8 cellular contexts compared by ENCODE assay signal in genomic region chr15:64153480-64154367, GRCh38. TPM values are rescaled to one million over a fixed set of nuclear protein-coding genes. Genes with fewer than 3 reads are reported as not detected.
DNase-seq lines count a peak whose midpoint lies in the region; ATAC-seq and TF ChIP-seq lines count a peak whose summit lies in the region.

No MANE protein-coding gene starts in this region.

- TF ChIP-seq CTCF in endodermal cell (conservative IDR thresholded peaks at IDR 0.05) (peak; percentile 99), mesothelial cell of epicardium (IDR thresholded peaks at IDR 0.05; ENCODE audit: unreplicated experiment) (peak; percentile 96)

- ATAC-seq in GM21367 (IDR thresholded peaks at IDR 0.05; ENCODE audit: unreplicated experiment) = peak; percentile 40

- no peaks in the 10 kb centered on the region for H3K9me3 ChIP-seq in endodermal cell (ENCODE audit: control insufficient read depth, low read length)

- peaks cover 38% of the 10 kb centered on the region for H3K36me3 Mint-ChIP-seq in endodermal cell (ENCODE audit: low read depth)
- H3K36me3 Mint-ChIP-seq in mesothelial cell of epicardium = peaks cover 22% of the 10 kb centered on the region

- no peaks in the 10 kb centered on the region for H3K4me1 ChIP-seq in endodermal cell (ENCODE audit: control insufficient read depth, insufficient read depth, low read length)

- H3K9me3 Mint-ChIP-seq in endodermal cell = no peaks in the 10 kb centered on the region
- no peaks in the 10 kb centered on the region for H3K9me3 Mint-ChIP-seq in mesothelial cell of epicardium

- H3K27ac ChIP-seq in endodermal cell (ENCODE audit: low read depth, low read length) = peak overlapping the region; percentile 44

- H3K27me3 ChIP-seq in endodermal cell (ENCODE audit: control insufficient read depth, insufficient read depth, low read length, poor library complexity, severe bottlenecking) = peaks cover 19% of the 10 kb centered on the region

- no peak overlapping the region for H3K4me3 ChIP-seq in endodermal cell (ENCODE audit: low read length)

- H3K27me3 Mint-ChIP-seq in endodermal cell (ENCODE audit: insufficient read depth) = peaks cover 34% of the 10 kb centered on the region
- H3K27me3 Mint-ChIP-seq in mesothelial cell of epicardium (ENCODE audit: low read depth) = peaks cover 34% of the 10 kb centered on the region

- H3K4me1 Mint-ChIP-seq in endodermal cell (peaks cover 10% of the 10 kb centered on the region), mesothelial cell of epicardium (peaks cover 14% of the 10 kb centered on the region)

- H3K4me3 Mint-ChIP-seq in endodermal cell = peak overlapping the region; percentile 60
- peak overlapping the region; percentile 49 for H3K4me3 Mint-ChIP-seq in mesothelial cell of epicardium

- in situ Hi-C loops in Caki2 (cut with HindIII; ENCODE audit: low pct_unique_long_range_greater_than_20kb, low sequenced_read_pairs) = no loop called here

- H3K36me3 ChIP-seq in endodermal cell (ENCODE audit: control insufficient read depth, insufficient read depth, low read length) = peaks cover 35% of the 10 kb centered on the region

- 30 to 35% methylated on average over 10 to 12 of the region's 12 CpGs for WGBS in endodermal cell (ENCODE audit: insufficient coverage in 1 of 2, insufficient read length in 1 of 2), 2 experiments

- H3K27ac Mint-ChIP-seq in endodermal cell (peak overlapping the region; percentile 87), mesothelial cell of epicardium (peak overlapping the region; percentile 82)

- no peak overlapping the region for H3K9ac ChIP-seq in endodermal cell (ENCODE audit: extremely low read depth, low read length, poor library complexity, severe bottlenecking)

- peak; percentile 73 for DNase-seq in Caki2 (ENCODE audit: low read depth)
- DNase-seq in HT1080 (ENCODE audit: low read depth) = peak; percentile 80
- peak; percentile 82 for DNase-seq in NOMO-1 (lab: John Stamatoyannopoulos, UW; ENCODE audit: unreplicated experiment in 2 of 2)
- DNase-seq in activated CD8-positive, alpha-beta memory T cell treated with anti-CD3 and anti-CD28 coated beads for 4 hours (ENCODE audit: low read depth in 2 of 2) = peak; percentile 81 to 83
- DNase-seq in endodermal cell = peak; percentile 99
- DNase-seq in mesothelial cell of epicardium (ENCODE audit: low spot score in 2 of 2, unreplicated experiment in 2 of 2) = peak; percentile 77 to 97
- DNase-seq in stimulated activated CD8-positive, alpha-beta memory T cell treated with anti-CD3 and anti-CD28 coated beads, Interleukin-2, amount 100 ng/mL, for 48 hours (ENCODE audit: low read depth in 2 of 2) = peak; percentile 90 to 91

RNA-seq across cellular contexts. Expression of gene SNX22, which starts 2.2 kb away (rescaled TPM):
- total RNA-seq in Caki2 (2014; rRNA removed; shearing (Covaris generic); ENCODE audit: low replicate concordance) = 0.81 and 2.0 TPM in 2 replicates
- 2.3 TPM in 2 replicates for total RNA-seq in HT1080 (2014; rRNA removed; shearing (Covaris generic))
- polyA plus RNA-seq in HT1080 (2015; cell fraction: cytosol; rRNA removed) = 0.44 and 0.45 TPM in 2 replicates
- polyA plus RNA-seq in HT1080 (2015; cell fraction: nucleus; rRNA removed) = 1.5 TPM in 2 replicates
- 1 to 10 TPM; 1.6 to 2.6 TPM for total RNA-seq in endodermal cell
- 0.96 TPM for polyA plus RNA-seq in endodermal cell (2013, experiment 1 of 2)
- polyA plus RNA-seq in endodermal cell (2013, experiment 2 of 2) = 1.1 TPM
- 0.78 to 0.91 TPM (median 0.79 TPM) in 3 replicates for total RNA-seq in mesothelial cell of epicardium

RNA-seq across cellular contexts. Expression of gene PPIB, which starts 9.1 kb away (rescaled TPM):
- 453 and 454 TPM in 2 replicates for total RNA-seq in Caki2 (2014; rRNA removed; shearing (Covaris generic); ENCODE audit: low replicate concordance)
- total RNA-seq in HT1080 (2014; rRNA removed; shearing (Covaris generic)) = 499 and 546 TPM in 2 replicates
- polyA plus RNA-seq in HT1080 (2015; cell fraction: cytosol; rRNA removed) = 564 and 569 TPM in 2 replicates
- polyA plus RNA-seq in HT1080 (2015; cell fraction: nucleus; rRNA removed) = 382 and 414 TPM in 2 replicates
- total RNA-seq in endodermal cell (100 to 1,000 TPM; 551 to 652 TPM), mesothelial cell of epicardium (422 to 430 TPM (median 425 TPM) in 3 replicates)
- 347 TPM for polyA plus RNA-seq in endodermal cell (2013, experiment 1 of 2)
- 348 TPM for polyA plus RNA-seq in endodermal cell (2013, experiment 2 of 2)

RNA-seq across cellular contexts. Expression of gene SNX1, which starts 57.9 kb away (rescaled TPM):
- 91.5 and 92.0 TPM in 2 replicates for total RNA-seq in Caki2 (2014; rRNA removed; shearing (Covaris generic); ENCODE audit: low replicate concordance)
- total RNA-seq in HT1080 (2014; rRNA removed; shearing (Covaris generic)) = 37.9 and 48.0 TPM in 2 replicates
- polyA plus RNA-seq in HT1080 (2015; cell fraction: cytosol; rRNA removed) = 81.2 and 86.0 TPM in 2 replicates
- 115 and 131 TPM in 2 replicates for polyA plus RNA-seq in HT1080 (2015; cell fraction: nucleus; rRNA removed)
- 10 to 100 TPM; 54.5 to 63.0 TPM for total RNA-seq in endodermal cell
- polyA plus RNA-seq in endodermal cell (2013, experiment 1 of 2) = 62.9 TPM
- 61.1 TPM for polyA plus RNA-seq in endodermal cell (2013, experiment 2 of 2)
- total RNA-seq in mesothelial cell of epicardium = 93.6 to 97.9 TPM (median 94.4 TPM) in 3 replicates
